26 cellular contexts compared by ENCODE assay signal in genomic region chr1:219681876-219682275, GRCh38.
"Had no signal": no experiment of that assay in that cellular context is flagged by ENCODE, and none has a peak within 500 bp of the region (broad histone marks: within the 10 kb centered on the region; RNA-seq: fewer than 3 reads in every experiment).

No MANE protein-coding gene starts in this region.

- H3K79me2 ChIP-seq: parathyroid adenoma had no signal

- H3K27me3 ChIP-seq: neural progenitor cell, ovary, right lobe of liver, sigmoid colon, suprapubic skin, testis, tibial artery, transverse colon, upper lobe of right lung, uterus had no signal

- H3K4me1 ChIP-seq: neural progenitor cell, parathyroid adenoma, psoas muscle, right lobe of liver, sigmoid colon, suprapubic skin, testis, tibial artery, transverse colon, upper lobe of right lung, uterus had no signal

- H2AFZ ChIP-seq: neural progenitor cell, parathyroid adenoma had no signal

- DNase-seq: natural killer cell; occipital lobe; ovary; posterior cingulate gyrus; psoas muscle; right cardiac atrium; right lobe of liver; sigmoid colon; small intestine; stimulated activated CD4-positive, alpha-beta T cell treated with anti-CD3 and anti-CD28 coated beads, Interleukin-15, amount 100 ng/mL, for 24 hours; stimulated activated CD4-positive, alpha-beta T cell treated with anti-CD3 and anti-CD28 coated beads, Interleukin-2, amount 100 ng/mL, for 24 hours; stimulated activated CD4-positive, alpha-beta T cell treated with anti-CD3 and anti-CD28 coated beads, Interleukin-2, amount 100 ng/mL, for 48 hours; stimulated activated CD4-positive, alpha-beta T cell treated with anti-CD3 and anti-CD28 coated beads, Interleukin-4, amount 100 ng/mL, for 24 hours; stimulated activated naive CD4-positive, alpha-beta T cell; stimulated activated naive CD8-positive, alpha-beta T cell treated with anti-CD3 and anti-CD28 coated beads, Interleukin-15, amount 100 ng/mL, for 72 hours; stimulated activated naive CD8-positive, alpha-beta T cell treated with anti-CD3 and anti-CD28 coated beads, Interleukin-15, Interleukin-2, amounts not matched to agents 100 U/mL and 50 U/mL, for 24 hours; substantia nigra; testis; tibial artery; transverse colon; upper lobe of right lung; uterus had no signal

- ATAC-seq: natural killer cell; psoas muscle; right cardiac atrium; right lobe of liver; stimulated activated memory B cell treated with anti-CD40 and anti-IgM and Interleukin-4, amounts not matched to agents 10 μg/mL and 1 μg/mL and 100 μg/mL, for 72 hours; stimulated activated naive CD8-positive, alpha-beta T cell treated with anti-CD3 and anti-CD28 coated beads, Interleukin-15, amount 100 ng/mL, for 72 hours; stimulated activated naive CD8-positive, alpha-beta T cell treated with anti-CD3 and anti-CD28 coated beads, Interleukin-15, Interleukin-2, amounts not matched to agents 100 U/mL and 50 U/mL, for 24 hours; upper lobe of right lung had no signal

- H3K4me3 ChIP-seq: neural progenitor cell, ovary, psoas muscle, right lobe of liver, sigmoid colon, suprapubic skin, testis, tibial artery, transverse colon, upper lobe of right lung, uterus had no signal

- H3K4me2 ChIP-seq: neural progenitor cell had no signal

- H3K9ac ChIP-seq: neural progenitor cell, parathyroid adenoma had no signal

- H3K9me3 ChIP-seq: ovary, psoas muscle, right lobe of liver, sigmoid colon, suprapubic skin, testis, tibial artery, transverse colon, upper lobe of right lung, uterus had no signal

- H3K36me3 ChIP-seq: neural progenitor cell, ovary, right lobe of liver, sigmoid colon, suprapubic skin, tibial artery, transverse colon, upper lobe of right lung, uterus had no signal

- H3K27ac ChIP-seq: neural progenitor cell, ovary, parathyroid adenoma, psoas muscle, right lobe of liver, sigmoid colon, suprapubic skin, testis, tibial artery, transverse colon, upper lobe of right lung, uterus had no signal
